8 cellular contexts compared by ENCODE assay signal in genomic region chr6:90175627-90176538, GRCh38.
A peak's percentile ranks its signal among the peaks of the same experiment; 100 is the strongest.
DNase-seq lines count a peak whose midpoint lies in the region; ATAC-seq lines count a peak whose summit lies in the region.

No MANE protein-coding gene starts in this region.

- peak overlapping the region; percentile 48 to 69 (median 57) for H3K4me2 ChIP-seq in BLaER1 treated with 17β-estradiol and CSF1 and Interleukin-3, amounts not matched to agents 10 nM and 100 nM

- peaks cover 0 to 11% (median 0%) of the 10 kb centered on the region in 11 experiments; a peak in 6 of 22 replicates for H3K9me3 ChIP-seq in BLaER1 treated with 17β-estradiol and CSF1 and Interleukin-3, amounts not matched to agents 10 nM and 100 nM (replicated peaks in 1 of 11)

- peak overlapping the region in 2 of 11 experiments; percentile 15 to 45; a peak in 3 of 22 replicates for H3K9ac ChIP-seq in BLaER1 treated with 17β-estradiol and CSF1 and Interleukin-3, amounts not matched to agents 10 nM and 100 nM

- peaks cover 46% of the 10 kb centered on the region for H3K4me1 Mint-ChIP-seq in activated CD4-positive, alpha-beta memory T cell treated with anti-CD3 and anti-CD28 coated beads, Interleukin-2, amount 10 ng/mL, durations not matched to agents 7 days and 5 days
- H3K4me1 Mint-ChIP-seq in naive B cell, result peaks cover 61 to 80% (median 69%) of the 10 kb centered on the region in 3 donors

- H3K9me3 Mint-ChIP-seq in activated CD4-positive, alpha-beta memory T cell treated with anti-CD3 and anti-CD28 coated beads, Interleukin-2, amount 10 ng/mL, durations not matched to agents 7 days and 5 days, result no peaks in the 10 kb centered on the region
- H3K9me3 Mint-ChIP-seq in naive B cell, result peaks cover 0 to 2% (median 0%) of the 10 kb centered on the region in 7 donors

- no peak overlapping the region for H3K27ac Mint-ChIP-seq in activated CD4-positive, alpha-beta memory T cell treated with anti-CD3 and anti-CD28 coated beads, Interleukin-2, amount 10 ng/mL, durations not matched to agents 7 days and 5 days
- H3K27ac Mint-ChIP-seq in naive B cell, result peak overlapping the region; percentile 58 to 95 (median 86)

- peaks cover 29 to 40% (median 36%) of the 10 kb centered on the region in 10 experiments for H3K4me1 ChIP-seq in BLaER1 treated with 17β-estradiol and CSF1 and Interleukin-3, amounts not matched to agents 10 nM and 100 nM

- H3K36me3 ChIP-seq in BLaER1 treated with 17β-estradiol and CSF1 and Interleukin-3, amounts not matched to agents 10 nM and 100 nM, result peaks cover 0 to 14% (median 0%) of the 10 kb centered on the region in 11 experiments; a peak in 1 of 22 replicates

- DNase-seq in activated CD4-positive, alpha-beta memory T cell treated with anti-CD3 and anti-CD28 coated beads, Interleukin-2, amount 10 ng/mL, durations not matched to agents 7 days and 5 days, result peak; percentile 28
- DNase-seq in naive B cell, result peak; percentile 60
- no peak for DNase-seq in AG20443 (ENCODE audit: low spot score)
- no peak for DNase-seq in EL
- DNase-seq in amygdala (lab: John Stamatoyannopoulos, UW), result no peak
- no peak for DNase-seq in NCI-H128 (lab: John Stamatoyannopoulos, UW; ENCODE audit: unreplicated experiment)

- H3K4me3 ChIP-seq in BLaER1 treated with 17β-estradiol and CSF1 and Interleukin-3, amounts not matched to agents 10 nM and 100 nM, result no peak overlapping the region

- peaks cover 3% of the 10 kb centered on the region for H3K36me3 Mint-ChIP-seq in activated CD4-positive, alpha-beta memory T cell treated with anti-CD3 and anti-CD28 coated beads, Interleukin-2, amount 10 ng/mL, durations not matched to agents 7 days and 5 days (ENCODE audit: low read depth)
- H3K36me3 Mint-ChIP-seq in naive B cell, result peaks cover 6 to 30% of the 10 kb centered on the region in 2 donors

- H4K20me1 ChIP-seq in BLaER1 treated with 17β-estradiol and CSF1 and Interleukin-3, amounts not matched to agents 10 nM and 100 nM, result peaks cover 0 to 42% (median 0%) of the 10 kb centered on the region in 11 experiments; a peak in 2 of 22 replicates

- ATAC-seq in HG02852 (IDR thresholded peaks at IDR 0.05; ENCODE audit: unreplicated experiment) (peak; percentile 85), naive B cell (ENCODE audit: low read depth in 2 of 2) (peak; percentile 89)

- no peak overlapping the region for H3K4me3 Mint-ChIP-seq in activated CD4-positive, alpha-beta memory T cell treated with anti-CD3 and anti-CD28 coated beads, Interleukin-2, amount 10 ng/mL, durations not matched to agents 7 days and 5 days
- H3K4me3 Mint-ChIP-seq in naive B cell, result peak overlapping the region; percentile 5 to 81 (median 60)

- CTCF ChIA-PET in activated CD4-positive, alpha-beta memory T cell treated with anti-CD3 and anti-CD28 coated beads, Interleukin-2, amount 10 ng/mL, durations not matched to agents 7 days and 5 days (lab: Charles Lee), result interaction anchor here (0.8 to 7.0 kb wide), 2 partner anchors 109 to 235 kb away, joined by 3 to 46 read pairs; no protein-coding TSS in a partner anchor

- H3K27ac ChIP-seq in BLaER1 treated with 17β-estradiol and CSF1 and Interleukin-3, amounts not matched to agents 10 nM and 100 nM, result peak overlapping the region in 8 of 11 experiments; percentile 34 to 58 (median 52); a peak in 14 of 22 replicates

- no peaks in the 10 kb centered on the region for H3K27me3 ChIP-seq in BLaER1 treated with 17β-estradiol and CSF1 and Interleukin-3, amounts not matched to agents 10 nM and 100 nM

- peaks cover 2% of the 10 kb centered on the region for H3K27me3 Mint-ChIP-seq in activated CD4-positive, alpha-beta memory T cell treated with anti-CD3 and anti-CD28 coated beads, Interleukin-2, amount 10 ng/mL, durations not matched to agents 7 days and 5 days
- H3K27me3 Mint-ChIP-seq in naive B cell, result no peaks in the 10 kb centered on the region

- POLR2A ChIA-PET in activated CD4-positive, alpha-beta memory T cell treated with anti-CD3 and anti-CD28 coated beads, Interleukin-2, amount 10 ng/mL, durations not matched to agents 7 days and 5 days (lab: Charles Lee), result interaction anchor here (0.9 kb wide), 1 partner anchor 19 kb away, joined by 3 read pairs; no protein-coding TSS in a partner anchor

Comparison
In these comparisons a context has a peak if more than half of its experiments do, and no peak if none do; other contexts are left out.
1. DNase-seq: peak in activated CD4-positive, alpha-beta memory T cell treated with anti-CD3 and anti-CD28 coated beads, Interleukin-2, amount 10 ng/mL, durations not matched to agents 7 days and 5 days (single experiment) and naive B cell (single experiment); none in AG20443 (single experiment), EL (single experiment), amygdala (0 of 56) and NCI-H128 (single experiment).